ENCODE assay signal across 1 cellular context in the genomic region with DNA sequence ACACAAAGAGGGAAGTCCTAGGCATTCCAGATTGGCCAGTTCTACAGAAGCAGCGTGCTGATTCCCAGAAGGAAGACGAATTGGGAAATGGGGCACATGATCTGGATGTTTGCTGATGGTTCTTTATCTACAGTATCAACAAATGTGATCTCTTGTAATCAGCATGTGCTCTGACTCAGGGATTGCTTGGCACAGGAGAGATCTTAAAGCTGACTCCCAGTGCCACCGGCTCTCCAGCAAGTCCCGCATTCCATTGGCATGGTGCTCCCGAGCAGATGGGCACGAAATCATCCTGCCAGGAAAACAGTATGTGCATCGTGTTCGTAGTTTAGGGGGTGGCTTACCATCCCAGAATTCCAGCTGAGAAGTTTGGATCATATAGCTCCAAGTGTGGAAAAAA.
TF ChIP-seq lines count a peak whose summit lies in the region.

No MANE protein-coding gene starts in this region.

TF ChIP-seq in H1, 55 proteins besides CTCF, POLR2A, EP300 and RAD21 (continued from another document):
- TF ChIP-seq, protein P1, sequence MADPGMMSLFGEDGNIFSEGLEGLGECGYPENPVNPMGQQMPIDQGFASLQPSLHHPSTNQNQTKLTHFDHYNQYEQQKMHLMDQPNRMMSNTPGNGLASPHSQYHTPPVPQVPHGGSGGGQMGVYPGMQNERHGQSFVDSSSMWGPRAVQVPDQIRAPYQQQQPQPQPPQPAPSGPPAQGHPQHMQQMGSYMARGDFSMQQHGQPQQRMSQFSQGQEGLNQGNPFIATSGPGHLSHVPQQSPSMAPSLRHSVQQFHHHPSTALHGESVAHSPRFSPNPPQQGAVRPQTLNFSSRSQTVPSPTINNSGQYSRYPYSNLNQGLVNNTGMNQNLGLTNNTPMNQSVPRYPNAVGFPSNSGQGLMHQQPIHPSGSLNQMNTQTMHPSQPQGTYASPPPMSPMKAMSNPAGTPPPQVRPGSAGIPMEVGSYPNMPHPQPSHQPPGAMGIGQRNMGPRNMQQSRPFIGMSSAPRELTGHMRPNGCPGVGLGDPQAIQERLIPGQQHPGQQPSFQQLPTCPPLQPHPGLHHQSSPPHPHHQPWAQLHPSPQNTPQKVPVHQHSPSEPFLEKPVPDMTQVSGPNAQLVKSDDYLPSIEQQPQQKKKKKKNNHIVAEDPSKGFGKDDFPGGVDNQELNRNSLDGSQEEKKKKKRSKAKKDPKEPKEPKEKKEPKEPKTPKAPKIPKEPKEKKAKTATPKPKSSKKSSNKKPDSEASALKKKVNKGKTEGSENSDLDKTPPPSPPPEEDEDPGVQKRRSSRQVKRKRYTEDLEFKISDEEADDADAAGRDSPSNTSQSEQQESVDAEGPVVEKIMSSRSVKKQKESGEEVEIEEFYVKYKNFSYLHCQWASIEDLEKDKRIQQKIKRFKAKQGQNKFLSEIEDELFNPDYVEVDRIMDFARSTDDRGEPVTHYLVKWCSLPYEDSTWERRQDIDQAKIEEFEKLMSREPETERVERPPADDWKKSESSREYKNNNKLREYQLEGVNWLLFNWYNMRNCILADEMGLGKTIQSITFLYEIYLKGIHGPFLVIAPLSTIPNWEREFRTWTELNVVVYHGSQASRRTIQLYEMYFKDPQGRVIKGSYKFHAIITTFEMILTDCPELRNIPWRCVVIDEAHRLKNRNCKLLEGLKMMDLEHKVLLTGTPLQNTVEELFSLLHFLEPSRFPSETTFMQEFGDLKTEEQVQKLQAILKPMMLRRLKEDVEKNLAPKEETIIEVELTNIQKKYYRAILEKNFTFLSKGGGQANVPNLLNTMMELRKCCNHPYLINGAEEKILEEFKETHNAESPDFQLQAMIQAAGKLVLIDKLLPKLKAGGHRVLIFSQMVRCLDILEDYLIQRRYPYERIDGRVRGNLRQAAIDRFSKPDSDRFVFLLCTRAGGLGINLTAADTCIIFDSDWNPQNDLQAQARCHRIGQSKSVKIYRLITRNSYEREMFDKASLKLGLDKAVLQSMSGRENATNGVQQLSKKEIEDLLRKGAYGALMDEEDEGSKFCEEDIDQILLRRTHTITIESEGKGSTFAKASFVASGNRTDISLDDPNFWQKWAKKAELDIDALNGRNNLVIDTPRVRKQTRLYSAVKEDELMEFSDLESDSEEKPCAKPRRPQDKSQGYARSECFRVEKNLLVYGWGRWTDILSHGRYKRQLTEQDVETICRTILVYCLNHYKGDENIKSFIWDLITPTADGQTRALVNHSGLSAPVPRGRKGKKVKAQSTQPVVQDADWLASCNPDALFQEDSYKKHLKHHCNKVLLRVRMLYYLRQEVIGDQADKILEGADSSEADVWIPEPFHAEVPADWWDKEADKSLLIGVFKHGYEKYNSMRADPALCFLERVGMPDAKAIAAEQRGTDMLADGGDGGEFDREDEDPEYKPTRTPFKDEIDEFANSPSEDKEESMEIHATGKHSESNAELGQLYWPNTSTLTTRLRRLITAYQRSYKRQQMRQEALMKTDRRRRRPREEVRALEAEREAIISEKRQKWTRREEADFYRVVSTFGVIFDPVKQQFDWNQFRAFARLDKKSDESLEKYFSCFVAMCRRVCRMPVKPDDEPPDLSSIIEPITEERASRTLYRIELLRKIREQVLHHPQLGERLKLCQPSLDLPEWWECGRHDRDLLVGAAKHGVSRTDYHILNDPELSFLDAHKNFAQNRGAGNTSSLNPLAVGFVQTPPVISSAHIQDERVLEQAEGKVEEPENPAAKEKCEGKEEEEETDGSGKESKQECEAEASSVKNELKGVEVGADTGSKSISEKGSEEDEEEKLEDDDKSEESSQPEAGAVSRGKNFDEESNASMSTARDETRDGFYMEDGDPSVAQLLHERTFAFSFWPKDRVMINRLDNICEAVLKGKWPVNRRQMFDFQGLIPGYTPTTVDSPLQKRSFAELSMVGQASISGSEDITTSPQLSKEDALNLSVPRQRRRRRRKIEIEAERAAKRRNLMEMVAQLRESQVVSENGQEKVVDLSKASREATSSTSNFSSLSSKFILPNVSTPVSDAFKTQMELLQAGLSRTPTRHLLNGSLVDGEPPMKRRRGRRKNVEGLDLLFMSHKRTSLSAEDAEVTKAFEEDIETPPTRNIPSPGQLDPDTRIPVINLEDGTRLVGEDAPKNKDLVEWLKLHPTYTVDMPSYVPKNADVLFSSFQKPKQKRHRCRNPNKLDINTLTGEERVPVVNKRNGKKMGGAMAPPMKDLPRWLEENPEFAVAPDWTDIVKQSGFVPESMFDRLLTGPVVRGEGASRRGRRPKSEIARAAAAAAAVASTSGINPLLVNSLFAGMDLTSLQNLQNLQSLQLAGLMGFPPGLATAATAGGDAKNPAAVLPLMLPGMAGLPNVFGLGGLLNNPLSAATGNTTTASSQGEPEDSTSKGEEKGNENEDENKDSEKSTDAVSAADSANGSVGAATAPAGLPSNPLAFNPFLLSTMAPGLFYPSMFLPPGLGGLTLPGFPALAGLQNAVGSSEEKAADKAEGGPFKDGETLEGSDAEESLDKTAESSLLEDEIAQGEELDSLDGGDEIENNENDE (IDR thresholded peaks at IDR 0.05; ENCODE audit: insufficient replicate concordance, low read length) = no peak
- TF ChIP-seq CTBP2 (IDR thresholded peaks at IDR 0.05; ENCODE audit: borderline replicate concordance, insufficient read depth, insufficient read length, low read length) = no peak
